Comparison of ENCODE assay signal across 1 cellular context in genomic region chr1:26838474-26839338, GRCh38.
A peak's percentile ranks its signal among the peaks of the same experiment; 100 is the strongest.
TF ChIP-seq lines count a peak whose summit lies in the region.

No MANE protein-coding gene starts in this region.

TF ChIP-seq in HepG2, 621 proteins besides CTCF, POLR2A, EP300 and RAD21 (continued from another document and continues in another):
- no peak for TF ChIP-seq ZNF557 (CRISPR knock-in tag; IDR thresholded peaks at IDR 0.05)
- no peak for TF ChIP-seq E2F5 (CRISPR knock-in tag; conservative IDR thresholded peaks at IDR 0.05)
- TF ChIP-seq GLI4 (CRISPR knock-in tag; IDR thresholded peaks at IDR 0.05; ENCODE audit: borderline replicate concordance) = no peak
- TF ChIP-seq ZNF687 (CRISPR knock-in tag; IDR thresholded peaks at IDR 0.05) = peak; percentile 94
- TF ChIP-seq THRA (CRISPR knock-in tag; IDR thresholded peaks at IDR 0.05; ENCODE audit: borderline replicate concordance) = peak; percentile 81
- TF ChIP-seq XRCC5 (optimal IDR thresholded peaks at IDR 0.05; ENCODE audit: low read length) = peak; percentile 14
- TF ChIP-seq ZNF607 (CRISPR knock-in tag; IDR thresholded peaks at IDR 0.05; ENCODE audit: borderline replicate concordance) = no peak
- TF ChIP-seq SRY (CRISPR knock-in tag; IDR thresholded peaks at IDR 0.05) = no peak
- no peak for TF ChIP-seq SNAI1 (CRISPR knock-in tag; IDR thresholded peaks at IDR 0.05; ENCODE audit: borderline replicate concordance)
- peak; percentile 39 for TF ChIP-seq SKI (IDR thresholded peaks at IDR 0.05; ENCODE audit: partially characterized antibody)
- TF ChIP-seq ZNF543 (CRISPR knock-in tag; IDR thresholded peaks at IDR 0.05) = no peak
- peak; percentile 62 for TF ChIP-seq MED1 (CRISPR knock-in tag; IDR thresholded peaks at IDR 0.05)
- TF ChIP-seq KAT7 (CRISPR knock-in tag; IDR thresholded peaks at IDR 0.05; ENCODE audit: borderline replicate concordance) = 0 out of 2 replicates have a peak, but pooled peaks have one; percentile 40
- TF ChIP-seq USF2 (IDR thresholded peaks at IDR 0.05; ENCODE audit: low read depth, low read length) = no peak
- no peak for TF ChIP-seq USF2 (CRISPR knock-in tag; IDR thresholded peaks at IDR 0.05; ENCODE audit: borderline replicate concordance)
- 0 out of 2 replicates have a peak, but pooled peaks have one; percentile 19 for TF ChIP-seq ZNF644 (CRISPR knock-in tag; IDR thresholded peaks at IDR 0.05; ENCODE audit: low read depth)
- peak; percentile 67 for TF ChIP-seq GATAD1 (CRISPR knock-in tag; IDR thresholded peaks at IDR 0.05)
- TF ChIP-seq KLF11 (CRISPR knock-in tag; IDR thresholded peaks at IDR 0.05) = 0 out of 2 replicates have a peak, but pooled peaks have one; percentile 19
- no peak for TF ChIP-seq ZNF143 (CRISPR knock-in tag; IDR thresholded peaks at IDR 0.05)
- TF ChIP-seq, protein P1, sequence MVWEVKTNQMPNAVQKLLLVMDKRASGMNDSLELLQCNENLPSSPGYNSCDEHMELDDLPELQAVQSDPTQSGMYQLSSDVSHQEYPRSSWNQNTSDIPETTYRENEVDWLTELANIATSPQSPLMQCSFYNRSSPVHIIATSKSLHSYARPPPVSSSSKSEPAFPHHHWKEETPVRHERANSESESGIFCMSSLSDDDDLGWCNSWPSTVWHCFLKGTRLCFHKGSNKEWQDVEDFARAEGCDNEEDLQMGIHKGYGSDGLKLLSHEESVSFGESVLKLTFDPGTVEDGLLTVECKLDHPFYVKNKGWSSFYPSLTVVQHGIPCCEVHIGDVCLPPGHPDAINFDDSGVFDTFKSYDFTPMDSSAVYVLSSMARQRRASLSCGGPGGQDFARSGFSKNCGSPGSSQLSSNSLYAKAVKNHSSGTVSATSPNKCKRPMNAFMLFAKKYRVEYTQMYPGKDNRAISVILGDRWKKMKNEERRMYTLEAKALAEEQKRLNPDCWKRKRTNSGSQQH (CRISPR knock-in tag; IDR thresholded peaks at IDR 0.05; ENCODE audit: low read depth) = 0 out of 2 replicates have a peak, but pooled peaks have one; percentile 37
- peak; percentile 70; the same call in 1 of the 2 replicates for TF ChIP-seq CBFB (CRISPR knock-in tag; IDR thresholded peaks at IDR 0.05)
- no peak; the same call in 1 of the 2 replicates for TF ChIP-seq DRAP1 (CRISPR knock-in tag; IDR thresholded peaks at IDR 0.05)
- peak; percentile 45; the same call in 1 of the 2 replicates for TF ChIP-seq ZNF768 (CRISPR knock-in tag; IDR thresholded peaks at IDR 0.05)
- TF ChIP-seq PHF21A (CRISPR knock-in tag; IDR thresholded peaks at IDR 0.05) = peak; percentile 66
- no peak for TF ChIP-seq MLLT10 (CRISPR knock-in tag; IDR thresholded peaks at IDR 0.05)
- TF ChIP-seq NCOA2 (CRISPR knock-in tag; IDR thresholded peaks at IDR 0.05) = peak; percentile 51
- no peak for TF ChIP-seq ZNF496 (CRISPR knock-in tag; IDR thresholded peaks at IDR 0.05; ENCODE audit: insufficient replicate concordance)
- TF ChIP-seq, protein P2, sequence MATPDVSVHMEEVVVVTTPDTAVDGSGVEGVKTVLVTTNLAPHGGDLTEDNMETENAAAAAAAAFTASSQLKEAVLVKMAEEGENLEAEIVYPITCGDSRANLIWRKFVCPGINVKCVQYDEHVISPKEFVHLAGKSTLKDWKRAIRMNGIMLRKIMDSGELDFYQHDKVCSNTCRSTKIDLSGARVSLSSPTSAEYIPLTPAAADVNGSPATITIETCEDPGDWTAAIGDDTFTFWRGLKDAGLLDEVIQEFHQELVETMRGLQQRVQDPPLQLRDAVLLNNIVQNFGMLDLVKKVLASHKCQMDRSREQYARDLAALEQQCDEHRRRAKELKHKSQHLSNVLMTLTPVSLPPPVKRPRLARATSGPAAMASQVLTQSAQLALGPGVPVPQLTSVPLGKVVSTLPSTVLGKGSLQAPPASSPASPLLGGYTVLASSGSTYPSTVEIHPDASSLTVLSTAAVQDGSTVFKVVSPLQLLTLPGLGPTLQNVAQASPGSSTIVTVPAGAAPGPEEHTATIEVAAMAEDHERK (CRISPR knock-in tag; IDR thresholded peaks at IDR 0.05; ENCODE audit: low read depth) = no peak
- no peak for TF ChIP-seq RFX3 (CRISPR knock-in tag; IDR thresholded peaks at IDR 0.05)
- peak; percentile 71; the same call in 1 of the 2 replicates for TF ChIP-seq HIC2 (CRISPR knock-in tag; IDR thresholded peaks at IDR 0.05; ENCODE audit: low read depth)
- TF ChIP-seq ZNF614 (CRISPR knock-in tag; IDR thresholded peaks at IDR 0.05; ENCODE audit: borderline replicate concordance) = 0 out of 2 replicates have a peak, but pooled peaks have one; percentile 57
- no peak for TF ChIP-seq SOX13 (IDR thresholded peaks at IDR 0.05)
- peak in 1 of 2 experiments; percentile 68; a peak in 2 of 4 replicates for TF ChIP-seq SOX13 (CRISPR knock-in tag; conservative IDR thresholded peaks at IDR 0.05 in 1 of 2, IDR thresholded peaks at IDR 0.05 in 1 of 2)
- TF ChIP-seq SMYD3 (CRISPR knock-in tag; IDR thresholded peaks at IDR 0.05) = no peak
- 0 out of 2 replicates have a peak, but pooled peaks have one; percentile 40 for TF ChIP-seq ADNP (CRISPR knock-in tag; IDR thresholded peaks at IDR 0.05)
- TF ChIP-seq ZFX (CRISPR knock-in tag; IDR thresholded peaks at IDR 0.05; ENCODE audit: low read depth) = peak; percentile 92
- no peak for TF ChIP-seq CEBPG (CRISPR knock-in tag; IDR thresholded peaks at IDR 0.05)
- peak; percentile 62; the same call in 1 of the 2 replicates for TF ChIP-seq ZNF574 (CRISPR knock-in tag; IDR thresholded peaks at IDR 0.05)
- TF ChIP-seq ZKSCAN5 (CRISPR knock-in tag; IDR thresholded peaks at IDR 0.05) = no peak
- peak; percentile 80; the same call in 1 of the 2 replicates for TF ChIP-seq IKZF5 (CRISPR knock-in tag; IDR thresholded peaks at IDR 0.05)
- TF ChIP-seq ZNF629 (CRISPR knock-in tag; conservative IDR thresholded peaks at IDR 0.05) = peak; percentile 91
- no peak for TF ChIP-seq ZNF136 (CRISPR knock-in tag; IDR thresholded peaks at IDR 0.05; ENCODE audit: low read depth)
- TF ChIP-seq ZNF616 (CRISPR knock-in tag; IDR thresholded peaks at IDR 0.05; ENCODE audit: low read depth) = no peak
- peak; percentile 98 for TF ChIP-seq ESRRA (CRISPR knock-in tag; IDR thresholded peaks at IDR 0.05; ENCODE audit: low read depth)
